Comparison of ENCODE assay signal across 1 cellular context in genomic region chr14:23631702-23632460, GRCh38.
TF ChIP-seq lines count a peak whose summit lies in the region.

No MANE protein-coding gene starts in this region.

TF ChIP-seq in GM12878, 131 proteins besides CTCF, POLR2A, EP300 and RAD21 (continued from another document):
- TF ChIP-seq CEBPZ (IDR thresholded peaks at IDR 0.05; ENCODE audit: low read depth, low read length) = no peak
- TF ChIP-seq SMARCA5 (IDR thresholded peaks at IDR 0.05) = 0 out of 2 replicates have a peak, but pooled peaks have one; percentile 45
- TF ChIP-seq CREM (IDR thresholded peaks at IDR 0.05; ENCODE audit: low read depth) = no peak
- TF ChIP-seq E4F1 (IDR thresholded peaks at IDR 0.05; ENCODE audit: borderline replicate concordance, partially characterized antibody) = peak; percentile 18
- TF ChIP-seq MTA2 (IDR thresholded peaks at IDR 0.05; ENCODE audit: low read depth) = 0 out of 2 replicates have a peak, but pooled peaks have one; percentile 18
- peak; percentile 28; the same call in 1 of the 2 replicates for TF ChIP-seq PAX5 (IDR thresholded peaks at IDR 0.05; ENCODE audit: borderline replicate concordance, low read depth, low read length)
- no peak for TF ChIP-seq CEBPB (IDR thresholded peaks at IDR 0.05; ENCODE audit: borderline replicate concordance in 1 of 2, low read depth in 2 of 2, low read length in 2 of 2)
- peak; percentile 59 for TF ChIP-seq NR2F1 (conservative IDR thresholded peaks at IDR 0.05)
- no peak for TF ChIP-seq SRF (IDR thresholded peaks at IDR 0.05; ENCODE audit: low read depth in 2 of 2, low read length in 2 of 2)
- peak; percentile 51; the same call in 1 of the 2 replicates for TF ChIP-seq FOXM1 (IDR thresholded peaks at IDR 0.05; ENCODE audit: low read depth, low read length)
- TF ChIP-seq EED (IDR thresholded peaks at IDR 0.05; ENCODE audit: low read depth) = 0 out of 2 replicates have a peak, but pooled peaks have one; percentile 37
- TF ChIP-seq CHD1 (IDR thresholded peaks at IDR 0.05; ENCODE audit: low read depth, low read length) = peak; percentile 88; the same call in 1 of the 2 replicates
- peak; percentile 60 for TF ChIP-seq SKIL (IDR thresholded peaks at IDR 0.05; ENCODE audit: low read depth, poor library complexity, severe bottlenecking)
- TF ChIP-seq BCLAF1 (IDR thresholded peaks at IDR 0.05) = no peak
- peak; percentile 71 for TF ChIP-seq SMC3 (IDR thresholded peaks at IDR 0.05; ENCODE audit: borderline replicate concordance, low read length)
- no peak for TF ChIP-seq BRCA1 (IDR thresholded peaks at IDR 0.05; ENCODE audit: low read depth, low read length)
- peak; percentile 70 for TF ChIP-seq IKZF1 (conservative IDR thresholded peaks at IDR 0.05)
- TF ChIP-seq BHLHE40 (IDR thresholded peaks at IDR 0.05; ENCODE audit: borderline replicate concordance in 1 of 2, low read depth in 2 of 2, low read length in 1 of 2) = 0 out of 4 replicates have a peak, but pooled peaks have one; percentile 10 to 22
- TF ChIP-seq ZNF592 (IDR thresholded peaks at IDR 0.05) = no peak
- no peak for TF ChIP-seq NR2C2 (IDR thresholded peaks at IDR 0.05; ENCODE audit: borderline replicate concordance, control insufficient read depth, insufficient read length, low read depth)
- TF ChIP-seq NFXL1 (IDR thresholded peaks at IDR 0.05; ENCODE audit: borderline replicate concordance) = 0 out of 2 replicates have a peak, but pooled peaks have one; percentile 9
- no peak for TF ChIP-seq BMI1 (IDR thresholded peaks at IDR 0.05; ENCODE audit: borderline replicate concordance)
- 0 out of 2 replicates have a peak, but pooled peaks have one; percentile 12 for TF ChIP-seq DPF2 (IDR thresholded peaks at IDR 0.05)
- TF ChIP-seq RELA (IDR thresholded peaks at IDR 0.05; ENCODE audit: borderline replicate concordance, partially characterized antibody) = peak; percentile 32
- no peak for TF ChIP-seq ASH2L (IDR thresholded peaks at IDR 0.05; ENCODE audit: borderline replicate concordance, low read depth)
- TF ChIP-seq MEF2B (IDR thresholded peaks at IDR 0.05; ENCODE audit: partially characterized antibody, poor library complexity, severe bottlenecking) = peak; percentile 24
